8 cellular contexts compared by ENCODE assay signal in the genomic region with DNA sequence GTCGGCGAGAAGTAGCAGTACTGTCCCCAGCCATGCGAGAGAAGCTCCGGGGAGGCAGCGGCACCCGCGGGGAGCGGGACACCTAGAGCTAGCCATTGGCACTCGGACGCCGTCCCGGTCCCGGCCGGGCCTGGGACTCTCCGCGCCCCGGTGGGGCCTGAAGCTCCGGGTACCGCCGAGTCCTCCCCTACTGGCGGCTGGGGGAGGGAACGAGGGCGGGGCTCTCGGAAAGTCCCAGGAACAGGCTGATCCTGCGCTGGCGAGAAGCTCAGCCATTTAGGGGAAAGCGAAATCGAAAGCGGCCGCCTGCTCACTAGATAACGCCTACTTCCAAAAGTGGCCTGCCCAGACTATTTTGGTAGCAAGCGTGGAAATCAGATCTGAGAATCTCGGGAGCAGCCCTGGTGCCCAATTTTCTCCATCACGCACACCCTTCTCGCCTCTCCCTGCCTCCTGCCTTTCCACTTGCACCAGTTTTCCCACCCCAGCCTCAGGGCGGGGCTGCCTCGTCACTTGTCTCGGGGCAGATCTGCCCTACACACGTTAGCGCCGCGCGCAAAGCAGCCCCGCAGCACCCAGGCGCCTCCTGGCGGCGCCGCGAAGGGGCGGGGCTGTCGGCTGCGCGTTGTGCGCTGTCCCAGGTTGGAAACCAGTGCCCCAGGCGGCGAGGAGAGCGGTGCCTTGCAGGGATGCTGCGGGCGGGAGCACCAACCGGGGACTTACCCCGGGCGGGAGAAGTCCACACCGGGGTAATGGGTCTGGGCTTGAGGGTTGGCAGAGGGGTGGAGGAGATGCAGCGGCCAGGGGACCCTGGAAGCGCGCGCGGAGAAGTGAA. TPM values are rescaled to one million over a fixed set of nuclear protein-coding genes. Genes with fewer than 3 reads are reported as not detected.
DNase-seq lines count a peak whose midpoint lies in the region; ATAC-seq, FAIRE-seq and TF ChIP-seq lines count a peak whose summit lies in the region.

TSS of gene PSMB9 (plus strand) at position 652 of the 835 bp plus-strand sequence. CDS start at position 690, 38 bp downstream.
TSS of gene TAP1 (minus strand) at position 164 of the 835 bp plus-strand sequence. CDS start at position 96, 68 bp downstream.

- TF ChIP-seq EP300 in HepG2 (IDR thresholded peaks at IDR 0.05; ENCODE audit: low read depth in 2 of 2, low read length in 2 of 2), result peak in 1 of 2 experiments; percentile 2; a peak in 1 of 4 replicates
- TF ChIP-seq EP300 in HepG2 (CRISPR knock-in tag; IDR thresholded peaks at IDR 0.05; ENCODE audit: borderline replicate concordance), result no peak; the same call in 1 of the 2 replicates

- H3K9ac ChIP-seq in BLaER1 treated with 17β-estradiol and CSF1 and Interleukin-3, amounts not matched to agents 10 nM and 100 nM, result peak within 1 kb of the TSS; percentile 81 to 94 (median 86)
- H3K9ac ChIP-seq in HepG2 (ENCODE audit: insufficient read depth, low read depth, low read length), result peak within 1 kb of the TSS; percentile 72

- DNase-seq in NCI-H69 (lab: John Stamatoyannopoulos, UW) (peak; percentile 85), dedifferentiated amniotic fluid mesenchymal stem cell (ENCODE audit: extremely low spot score) (peak; percentile 90), HepG2 (ENCODE audit: low spot score) (peak; percentile 88)
- DNase-seq in activated CD4-positive, alpha-beta T cell treated with anti-CD3 and anti-CD28 coated beads, Interleukin-2, amount 50 U/mL, for 24 hours (ENCODE audit: low read depth in 1 of 2, low spot score in 1 of 2), result peak; percentile 91 to 97
- DNase-seq in stimulated activated CD4-positive, alpha-beta T cell treated with anti-CD3 and anti-CD28 coated beads, Interleukin-2, amount 100 ng/mL, for 48 hours, result peak; percentile 88 to 93

- peaks cover 42 to 58% (median 51%) of the 10 kb centered on the region in 11 experiments for H3K36me3 ChIP-seq in BLaER1 treated with 17β-estradiol and CSF1 and Interleukin-3, amounts not matched to agents 10 nM and 100 nM
- peaks cover 0 to 6% of the 10 kb centered on the region in 2 experiments; a peak in 1 of 5 replicates for H3K36me3 ChIP-seq in HepG2 (replicated peaks in 1 of 2; ENCODE audit: control insufficient read depth in 1 of 2, insufficient read depth in 2 of 2, low read length in 2 of 2)

- intact Hi-C loops in HepG2 (cut with micrococcal nuclease; ENCODE audit: unreplicated experiment), result loop anchor here (1.0 kb wide), 2 partner anchors 9 to 15 kb away; partner anchors contain the start of genes PSMB8 and TAP2

- ATAC-seq in HG03378 (IDR thresholded peaks at IDR 0.05; ENCODE audit: unreplicated experiment), result peak; percentile 56
- peak; percentile 89 for ATAC-seq in HepG2

- peak within 1 kb of the TSS; percentile 67 to 96 (median 88) for H3K27ac ChIP-seq in BLaER1 treated with 17β-estradiol and CSF1 and Interleukin-3, amounts not matched to agents 10 nM and 100 nM
- peak within 1 kb of the TSS; percentile 62 for H3K27ac ChIP-seq in HepG2 (ENCODE audit: extremely low read length, insufficient read depth, low read length)

- WGBS in HepG2 (ENCODE audit: low lambda C conversion rate), result under 1% methylated on average over 41 of the region's 68 CpGs

- POLR2A ChIA-PET in HepG2 (lab: Yijun Ruan, JAX), result interaction anchor here (0.6 to 3.8 kb wide), 6 partner anchors 8 to 117 kb away, joined by 4 to 69 read pairs (median 26); partner anchors contain the start of genes BRD2, PSMB8 and TAP2

- H3K4me1 ChIP-seq in BLaER1 treated with 17β-estradiol and CSF1 and Interleukin-3, amounts not matched to agents 10 nM and 100 nM, result peaks cover 34 to 47% (median 42%) of the 10 kb centered on the region in 10 experiments
- peaks cover 26% of the 10 kb centered on the region for H3K4me1 ChIP-seq in HepG2 (ENCODE audit: insufficient read depth, low read length)

- peak; percentile 98 for TF ChIP-seq POLR2A in GM19099 (IDR thresholded peaks at IDR 0.05; ENCODE audit: extremely low read depth, insufficient read length, low read depth)
- TF ChIP-seq POLR2A in HepG2 (IDR thresholded peaks at IDR 0.05; ENCODE audit: insufficient read depth in 1 of 2, low read depth in 2 of 2, low read length in 2 of 2), result peak; percentile 61 to 80

- in situ Hi-C loops in HepG2 (cut with HindIII; ENCODE audit: extremely low pct_ligation_motif_present, low pct_unique_long_range_greater_than_20kb), result no loop called here

- peak; percentile 97 for TF ChIP-seq CTCF in HepG2 (CRISPR knock-in tag; IDR thresholded peaks at IDR 0.05)

- H4K20me1 ChIP-seq in BLaER1 treated with 17β-estradiol and CSF1 and Interleukin-3, amounts not matched to agents 10 nM and 100 nM, result peaks cover 0 to 5% (median 0%) of the 10 kb centered on the region in 11 experiments; a peak in 1 of 22 replicates
- H4K20me1 ChIP-seq in HepG2 (ENCODE audit: insufficient read depth, low read length), result no peaks in the 10 kb centered on the region

- H3K4me3 ChIP-seq in BLaER1 treated with 17β-estradiol and CSF1 and Interleukin-3, amounts not matched to agents 10 nM and 100 nM, result peak within 1 kb of the TSS; percentile 80 to 93 (median 84)
- H3K4me3 ChIP-seq in HepG2 (replicated peaks in 1 of 3; ENCODE audit: insufficient read depth in 1 of 3, low read depth in 2 of 3, low read length in 3 of 3), result peak within 1 kb of the TSS; percentile 93 to 96 (median 95)

- TF ChIP-seq RAD21 in HepG2 (CRISPR knock-in tag; IDR thresholded peaks at IDR 0.05), result peak; percentile 94

- no TSS peak for BruUV-seq in HepG2 (replicated peaks; lab: Mats Ljungman, UMichigan)

- CTCF ChIA-PET in HepG2 (lab: Yijun Ruan, JAX; ENCODE audit: low intra/inter-chr PET ratio, low total read pairs), result interaction anchor here (0.7 to 2.4 kb wide), 4 partner anchors 12 to 28 kb away, joined by 4 to 39 read pairs (median 4); partner anchors contain the start of gene TAP2

- no peaks in the 10 kb centered on the region for H3K79me2 ChIP-seq in HepG2 (ENCODE audit: insufficient read depth, low read length)

- FAIRE-seq in HepG2 (lab: Jason Lieb, UNC), result peak; percentile 60

- peak within 1 kb of the TSS; percentile 92 to 100 (median 96) for H3K4me2 ChIP-seq in BLaER1 treated with 17β-estradiol and CSF1 and Interleukin-3, amounts not matched to agents 10 nM and 100 nM
- H3K4me2 ChIP-seq in HepG2 (ENCODE audit: low read depth, low read length), result peak within 1 kb of the TSS; percentile 98

- peak within 1 kb of the TSS; percentile 91 for H2AFZ ChIP-seq in HepG2 (ENCODE audit: low read length)

- no peaks in the 10 kb centered on the region for H3K27me3 ChIP-seq in BLaER1 treated with 17β-estradiol and CSF1 and Interleukin-3, amounts not matched to agents 10 nM and 100 nM
- H3K27me3 ChIP-seq in HepG2 (ENCODE audit: control insufficient read depth in 1 of 2, insufficient read depth in 2 of 2, low read length in 2 of 2), result no peaks in the 10 kb centered on the region; a peak in 1 of 5 replicates

- H3K9me3 ChIP-seq in BLaER1 treated with 17β-estradiol and CSF1 and Interleukin-3, amounts not matched to agents 10 nM and 100 nM (replicated peaks in 1 of 11), result no peaks in the 10 kb centered on the region; a peak in 1 of 22 replicates
- no peaks in the 10 kb centered on the region for H3K9me3 ChIP-seq in HepG2 (ENCODE audit: low read length)

RNA-seq across cellular contexts. Expression of gene PSMB9, which starts in this region (rescaled TPM):
- total RNA-seq in HepG2 (2016; rRNA removed; fragmentation: Illumina TruSeq; extraction: Trizol), result 16.0 and 21.4 TPM in 2 replicates
- 3.2 and 3.3 TPM in 2 replicates for total RNA-seq in HepG2 (2016; cell fraction: cytosol; rRNA removed; fragmentation: Illumina TruSeq; extraction: Trizol; ENCODE audit: low read depth)
- total RNA-seq in HepG2 (2016; cell fraction: insoluble cytoplasmic fraction; rRNA removed; fragmentation: Illumina TruSeq; extraction: Trizol), result 17.4 and 26.1 TPM in 2 replicates
- total RNA-seq in HepG2 (2016; cell fraction: membrane; rRNA removed; fragmentation: Illumina TruSeq; extraction: Trizol), result 4.3 and 5.5 TPM in 2 replicates
- total RNA-seq in HepG2 (2016; cell fraction: nucleus; rRNA removed; fragmentation: Illumina TruSeq; extraction: Trizol), result 5.0 and 6.6 TPM in 2 replicates
- 15.6 and 17.3 TPM in 2 replicates for polyA plus RNA-seq in HepG2 (2011; rRNA removed)
- polyA plus RNA-seq in HepG2 (2011; cell fraction: cytosol; rRNA removed), result 19.5 and 21.0 TPM in 2 replicates
- 4.4 and 5.1 TPM in 2 replicates for polyA plus RNA-seq in HepG2 (2011; cell fraction: nucleus; rRNA removed)
- polyA plus RNA-seq in HepG2 (2012), result 3.4 and 5.3 TPM in 2 replicates
- polyA plus RNA-seq in HepG2 (2016; cell fraction: cytosol; fragmentation: Illumina TruSeq; extraction: Trizol; ENCODE audit: low read depth), result 4.7 and 6.1 TPM in 2 replicates
- polyA plus RNA-seq in HepG2 (2016; cell fraction: insoluble cytoplasmic fraction; fragmentation: Illumina TruSeq; extraction: Trizol; ENCODE audit: low read depth), result 24.7 and 26.1 TPM in 2 replicates
- polyA plus RNA-seq in HepG2 (2016; cell fraction: membrane; fragmentation: Illumina TruSeq; extraction: Trizol; ENCODE audit: low read depth), result 4.7 and 6.1 TPM in 2 replicates
- 10.3 and 12.6 TPM in 2 replicates for polyA plus RNA-seq in HepG2 (2016; cell fraction: nucleus; fragmentation: Illumina TruSeq; extraction: Trizol; ENCODE audit: insufficient read depth, low read depth)
- polyA minus RNA-seq in HepG2 (2011; rRNA and poly(A)+ RNA removed; ENCODE audit: low replicate concordance), result 7.4 and 20.2 TPM in 2 replicates
- 3.7 and 5.3 TPM in 2 replicates for polyA minus RNA-seq in HepG2 (2011; cell fraction: cytosol; rRNA and poly(A)+ RNA removed)
- polyA minus RNA-seq in HepG2 (2011; cell fraction: nucleus; rRNA and poly(A)+ RNA removed), result 2.3 and 4.8 TPM in 2 replicates

RNA-seq across cellular contexts. Expression of gene TAP1, which starts in this region (rescaled TPM):
- total RNA-seq in HepG2 (2016; rRNA removed; fragmentation: Illumina TruSeq; extraction: Trizol), result 23.0 and 52.2 TPM in 2 replicates
- total RNA-seq in HepG2 (2016; cell fraction: cytosol; rRNA removed; fragmentation: Illumina TruSeq; extraction: Trizol; ENCODE audit: low read depth), result 9.3 and 11.5 TPM in 2 replicates
- 22.7 and 50.5 TPM in 2 replicates for total RNA-seq in HepG2 (2016; cell fraction: insoluble cytoplasmic fraction; rRNA removed; fragmentation: Illumina TruSeq; extraction: Trizol)
- total RNA-seq in HepG2 (2016; cell fraction: membrane; rRNA removed; fragmentation: Illumina TruSeq; extraction: Trizol), result 19.4 and 21.5 TPM in 2 replicates
- total RNA-seq in HepG2 (2016; cell fraction: nucleus; rRNA removed; fragmentation: Illumina TruSeq; extraction: Trizol), result 42.8 and 46.0 TPM in 2 replicates
- polyA plus RNA-seq in HepG2 (2011; rRNA removed), result 31.2 and 34.5 TPM in 2 replicates
- polyA plus RNA-seq in HepG2 (2011; cell fraction: cytosol; rRNA removed), result 27.9 and 29.3 TPM in 2 replicates
- polyA plus RNA-seq in HepG2 (2011; cell fraction: nucleus; rRNA removed), result 33.1 and 33.7 TPM in 2 replicates
- polyA plus RNA-seq in HepG2 (2012), result 13.9 and 21.5 TPM in 2 replicates
- 7.3 TPM in 2 replicates for polyA plus RNA-seq in HepG2 (2016; cell fraction: cytosol; fragmentation: Illumina TruSeq; extraction: Trizol; ENCODE audit: low read depth)
- 17.6 and 20.8 TPM in 2 replicates for polyA plus RNA-seq in HepG2 (2016; cell fraction: insoluble cytoplasmic fraction; fragmentation: Illumina TruSeq; extraction: Trizol; ENCODE audit: low read depth)
- polyA plus RNA-seq in HepG2 (2016; cell fraction: membrane; fragmentation: Illumina TruSeq; extraction: Trizol; ENCODE audit: low read depth), result 11.8 and 14.3 TPM in 2 replicates
- polyA plus RNA-seq in HepG2 (2016; cell fraction: nucleus; fragmentation: Illumina TruSeq; extraction: Trizol; ENCODE audit: insufficient read depth, low read depth), result 60.4 and 64.9 TPM in 2 replicates
- polyA minus RNA-seq in HepG2 (2011; rRNA and poly(A)+ RNA removed; ENCODE audit: low replicate concordance), result 46.0 and 105 TPM in 2 replicates
- polyA minus RNA-seq in HepG2 (2011; cell fraction: cytosol; rRNA and poly(A)+ RNA removed), result 18.2 and 19.3 TPM in 2 replicates
- polyA minus RNA-seq in HepG2 (2011; cell fraction: nucleus; rRNA and poly(A)+ RNA removed), result 7.5 and 13.4 TPM in 2 replicates

Comparison
In these comparisons a context has a peak if more than half of its experiments do, and no peak if none do; other contexts are left out.
1. Peak in every context shown above with its lines: DNase-seq, ATAC-seq, H3K4me3 ChIP-seq and H3K27ac ChIP-seq.